1 cellular context compared by ENCODE assay signal in the genomic region with DNA sequence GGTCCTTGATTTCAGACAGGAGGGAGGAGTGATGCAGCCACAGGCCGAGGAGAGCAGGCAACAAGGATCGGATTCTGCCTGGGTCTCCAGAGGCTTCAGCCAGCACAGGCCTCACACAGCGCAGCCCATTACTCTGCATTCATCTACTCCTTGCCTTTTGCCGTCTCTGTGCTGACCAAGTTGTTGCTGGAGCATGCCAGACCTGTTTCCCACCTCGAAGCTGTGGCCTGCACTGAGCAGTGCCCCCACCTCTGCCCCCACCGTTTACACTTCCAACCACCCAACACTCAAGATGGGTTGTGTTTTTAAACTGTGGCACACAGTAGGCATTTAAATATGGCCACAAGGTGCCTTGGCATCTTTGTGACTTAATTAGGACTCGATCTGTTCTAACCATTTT.
TF ChIP-seq lines count a peak whose summit lies in the region.

No MANE protein-coding gene starts in this region.

TF ChIP-seq in H1, 55 proteins besides CTCF, POLR2A, EP300 and RAD21:
- TF ChIP-seq JUN (IDR thresholded peaks at IDR 0.05; ENCODE audit: low read depth, low read length) (no peak), ASH2L (IDR thresholded peaks at IDR 0.05; ENCODE audit: low read length) (no peak), EZH2 (IDR thresholded peaks at IDR 0.05; ENCODE audit: low read depth, low read length, severe bottlenecking) (no peak), SAP30 (IDR thresholded peaks at IDR 0.05; ENCODE audit: insufficient read depth, insufficient replicate concordance, low read length) (no peak), GABPA (IDR thresholded peaks at IDR 0.05; ENCODE audit: borderline replicate concordance, insufficient read depth, low read length) (no peak), JUND (IDR thresholded peaks at IDR 0.05; ENCODE audit: low read length) (no peak), KDM5A (IDR thresholded peaks at IDR 0.05; ENCODE audit: low read length) (no peak), NANOG (IDR thresholded peaks at IDR 0.05; ENCODE audit: insufficient read depth, low read depth, low read length, poor library complexity, severe bottlenecking) (no peak), EGR1 (IDR thresholded peaks at IDR 0.05; ENCODE audit: borderline replicate concordance, low read depth, low read length) (no peak)
- TF ChIP-seq, protein P1, sequence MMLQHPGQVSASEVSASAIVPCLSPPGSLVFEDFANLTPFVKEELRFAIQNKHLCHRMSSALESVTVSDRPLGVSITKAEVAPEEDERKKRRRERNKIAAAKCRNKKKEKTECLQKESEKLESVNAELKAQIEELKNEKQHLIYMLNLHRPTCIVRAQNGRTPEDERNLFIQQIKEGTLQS (IDR thresholded peaks at IDR 0.05; ENCODE audit: insufficient read depth, low read depth, low read length): no peak
